In genomic region chr7:105256621-105257283, GRCh38 we compare ENCODE assay signal across 17 cellular contexts.
DNase-seq lines count a peak whose midpoint lies in the region; ATAC-seq and TF ChIP-seq lines count a peak whose summit lies in the region.
"Had no signal": no experiment of that assay in that cellular context is flagged by ENCODE, and none has a peak within 500 bp of the region (broad histone marks: within the 10 kb centered on the region; RNA-seq: fewer than 3 reads in every experiment).

No MANE protein-coding gene starts in this region.

- H3K27me3 ChIP-seq in OCI-LY3 (ENCODE audit: low read depth, low read length) (no peaks in the 10 kb centered on the region), iPS-20b (ENCODE audit: insufficient read depth, low read length) (no peaks in the 10 kb centered on the region), transverse colon (no peaks in the 10 kb centered on the region), suprapubic skin (no peaks in the 10 kb centered on the region)
- H3K27me3 ChIP-seq: SJSA1, spleen, tibial nerve had no signal

- H3K9me3 ChIP-seq in OCI-LY3 (ENCODE audit: insufficient read depth, low read length) (no peaks in the 10 kb centered on the region), iPS-20b (ENCODE audit: insufficient read depth, low read depth, low read length) (no peaks in the 10 kb centered on the region), transverse colon (no peaks in the 10 kb centered on the region), suprapubic skin (no peaks in the 10 kb centered on the region)
- H3K9me3 ChIP-seq: SJSA1 had no signal

- peak overlapping the region; percentile 24; the same call in 1 of the 2 replicates for H3K4me2 ChIP-seq in OCI-LY3 (ENCODE audit: low read length)

- WGBS in transverse colon (ENCODE audit: low coverage in 1 of 2), 2 donors, result 77 to 82% methylated on average over 5 of the region's 5 CpGs
- 50% methylated on average over 5 of the region's 5 CpGs for WGBS in suprapubic skin

- TF ChIP-seq POLR2A in transverse colon (IDR thresholded peaks at IDR 0.05) (no peak), suprapubic skin (IDR thresholded peaks at IDR 0.05) (no peak), GM18505 (IDR thresholded peaks at IDR 0.05; ENCODE audit: borderline replicate concordance, extremely low read depth, insufficient read depth, insufficient read length) (no peak)

- peak; percentile 3 for DNase-seq in activated T-cell treated with anti-CD3 and anti-CD28 coated beads for 48 hours (ENCODE audit: low read depth)
- DNase-seq in activated T-cell treated with anti-CD3 and anti-CD28 coated beads, Interleukin-2, amount 50 U/mL, for 1 hour, result no peak
- DNase-seq in transverse colon, result no peak
- no peak for DNase-seq in suprapubic skin (ENCODE audit: low spot score in 2 of 2)
- DNase-seq: ACHN, activated gamma-delta T cell treated with Interleukin-2 at 50 U/mL for 16 hours, caudate nucleus, erythroblast, naive B cell, NCI-H1048, spleen had no signal

- H3K4me1 ChIP-seq in OCI-LY3 (ENCODE audit: low read length), result peaks cover 13% of the 10 kb centered on the region
- H3K4me1 ChIP-seq in iPS-20b (ENCODE audit: insufficient read depth, low read length), result peaks cover 32% of the 10 kb centered on the region
- peaks cover 13 to 37% (median 16%) of the 10 kb centered on the region in 4 donors for H3K4me1 ChIP-seq in transverse colon
- peaks cover 26% of the 10 kb centered on the region for H3K4me1 ChIP-seq in suprapubic skin
- H3K4me1 ChIP-seq: SJSA1 had no signal

- H3K4me3 ChIP-seq in OCI-LY3 (ENCODE audit: low read length) (no peak overlapping the region), iPS-20b (ENCODE audit: low read length) (peak overlapping the region; percentile 45; the same call in 1 of the 2 replicates), transverse colon (no peak overlapping the region), suprapubic skin (no peak overlapping the region)
- H3K4me3 ChIP-seq: SJSA1, spleen, tibial nerve had no signal

- intact Hi-C loops in transverse colon (cut with DNase I; ENCODE audit: low total_unique reads), result no loop called here

- ATAC-seq in GM18505 (IDR thresholded peaks at IDR 0.05; ENCODE audit: unreplicated experiment) (no peak), HG03039 (IDR thresholded peaks at IDR 0.05; ENCODE audit: unreplicated experiment) (no peak)

- no peak for TF ChIP-seq CTCF in OCI-LY3 (IDR thresholded peaks at IDR 0.05; ENCODE audit: low read depth, low read length)
- no peak for TF ChIP-seq CTCF in transverse colon (IDR thresholded peaks at IDR 0.05)
- no peak for TF ChIP-seq CTCF in suprapubic skin (IDR thresholded peaks at IDR 0.05)

- H4K20me1 ChIP-seq in OCI-LY3 (ENCODE audit: insufficient read depth, low read length), result peaks cover 25% of the 10 kb centered on the region

- H3K27ac ChIP-seq in OCI-LY3 (ENCODE audit: low read length), result no peak overlapping the region
- H3K27ac ChIP-seq in iPS-20b (ENCODE audit: low read length), result no peak overlapping the region
- peak overlapping the region; percentile 4 to 64 (median 48) for H3K27ac ChIP-seq in transverse colon
- H3K27ac ChIP-seq in suprapubic skin, result no peak overlapping the region
- H3K27ac ChIP-seq: SJSA1, spleen had no signal

- H3K36me3 ChIP-seq in OCI-LY3 (replicated peaks; ENCODE audit: low read depth, low read length) (no peaks in the 10 kb centered on the region), iPS-20b (ENCODE audit: insufficient read depth, low read depth, low read length) (no peaks in the 10 kb centered on the region), transverse colon (no peaks in the 10 kb centered on the region), suprapubic skin (no peaks in the 10 kb centered on the region)
- H3K36me3 ChIP-seq: SJSA1, spleen, tibial nerve had no signal

- H2AFZ ChIP-seq in OCI-LY3 (ENCODE audit: low read depth, low read length), result no peak overlapping the region

- H3K9ac ChIP-seq in OCI-LY3 (ENCODE audit: low read length) (no peak overlapping the region), iPS-20b (ENCODE audit: low read depth, low read length) (no peak overlapping the region)

- in situ Hi-C loops in transverse colon (cut with MboI; ENCODE audit: low pct_ligation_motif_present in 1 of 4, low pct_unique_long_range_greater_than_20kb in 1 of 4, low sequenced_read_pairs in 3 of 4), result no loop called here

- peaks cover 15% of the 10 kb centered on the region for H3K79me2 ChIP-seq in OCI-LY3 (ENCODE audit: low read length)

- TF ChIP-seq EP300 in transverse colon (IDR thresholded peaks at IDR 0.05; ENCODE audit: low read depth) (no peak), suprapubic skin (IDR thresholded peaks at IDR 0.05) (no peak)

Comparison
In these comparisons a context has a peak if more than half of its experiments do, and no peak if none do; other contexts are left out.
1. H3K27ac ChIP-seq: peak in transverse colon (4 of 4); none in OCI-LY3 (single experiment), iPS-20b (single experiment) and suprapubic skin (single experiment).